In the genomic region with DNA sequence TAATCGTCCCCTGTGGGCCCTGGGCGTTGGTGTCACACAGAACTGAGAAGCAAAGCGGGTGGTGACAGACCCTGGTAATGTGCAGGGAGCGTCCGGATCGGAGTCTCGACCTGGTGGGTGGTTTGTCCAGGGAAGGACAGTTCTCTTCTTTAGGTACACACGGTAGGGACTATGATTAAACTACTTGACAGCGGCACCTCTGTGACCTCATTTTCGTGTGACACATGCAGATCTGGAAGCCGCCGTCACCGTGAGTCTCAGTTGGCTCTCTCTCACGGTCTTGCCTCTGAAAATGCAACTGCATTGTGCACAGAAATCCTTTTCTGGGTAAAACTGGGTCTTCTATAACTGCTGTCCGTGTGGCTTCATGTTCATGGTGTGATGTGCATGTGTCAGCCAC, we compare ENCODE assay signal across 22 cellular contexts. TPM values are rescaled to one million over a fixed set of nuclear protein-coding genes. Genes with fewer than 3 reads are reported as not detected.
DNase-seq lines count a peak whose midpoint lies in the region; ATAC-seq, FAIRE-seq and TF ChIP-seq lines count a peak whose summit lies in the region.
"Had no signal": no experiment of that assay in that cellular context is flagged by ENCODE, and none has a peak within 500 bp of the region (broad histone marks: within the 10 kb centered on the region; RNA-seq: fewer than 3 reads in every experiment).

No MANE protein-coding gene starts in this region.

- intact Hi-C loops in Right ventricle myocardium superior (cut with DNase I) = no loop called here
- intact Hi-C loops in left ventricle myocardium inferior (cut with micrococcal nuclease) = no loop called here

- H3K9me3 Mint-ChIP-seq in neural crest cell = no peaks in the 10 kb centered on the region
- H3K9me3 Mint-ChIP-seq: CD4-positive, CD25-positive, alpha-beta regulatory T cell; CD8-positive, alpha-beta memory T cell; GM23338 had no signal

- H3K4me3 ChIP-seq in left ventricle myocardium inferior (no peak overlapping the region), bronchial epithelial cell (ENCODE audit: low read depth, low read length) (no peak overlapping the region)
- H3K4me3 ChIP-seq: BLaER1 treated with 17β-estradiol and CSF1 and Interleukin-3, amounts not matched to agents 10 nM and 100 nM; GM23338 had no signal

- no peaks in the 10 kb centered on the region for H3K4me1 Mint-ChIP-seq in neural crest cell
- H3K4me1 Mint-ChIP-seq: CD4-positive, CD25-positive, alpha-beta regulatory T cell; GM23338 had no signal

- H3K27me3 Mint-ChIP-seq in neural crest cell (ENCODE audit: low read depth) = no peaks in the 10 kb centered on the region
- H3K27me3 Mint-ChIP-seq: B cell; CD4-positive, CD25-positive, alpha-beta regulatory T cell; CD8-positive, alpha-beta memory T cell had no signal

- H3K36me3 ChIP-seq in left ventricle myocardium inferior (peaks cover 90% of the 10 kb centered on the region), bronchial epithelial cell (ENCODE audit: control insufficient read depth, insufficient read depth, low read length) (peaks cover 40% of the 10 kb centered on the region)

- no peak overlapping the region for H3K4me3 Mint-ChIP-seq in neural crest cell
- H3K4me3 Mint-ChIP-seq: B cell; CD4-positive, CD25-positive, alpha-beta regulatory T cell; CD8-positive, alpha-beta memory T cell; GM23338 had no signal

- no peaks in the 10 kb centered on the region for H3K9me3 ChIP-seq in left ventricle myocardium inferior (replicated peaks)
- H3K9me3 ChIP-seq: BLaER1 treated with 17β-estradiol and CSF1 and Interleukin-3, amounts not matched to agents 10 nM and 100 nM had no signal

- peaks cover 69% of the 10 kb centered on the region for H3K4me1 ChIP-seq in left ventricle myocardium inferior

- peak overlapping the region; percentile 71 for H3K27ac Mint-ChIP-seq in neural crest cell (ENCODE audit: unreplicated experiment)
- H3K27ac Mint-ChIP-seq: B cell; CD4-positive, CD25-positive, alpha-beta regulatory T cell; GM23338 had no signal

- H3K36me3 Mint-ChIP-seq in neural crest cell (ENCODE audit: low read depth) = peaks cover 7% of the 10 kb centered on the region

- FAIRE-seq in bronchial epithelial cell (lab: Jason Lieb, UNC) = peak; percentile 7
- FAIRE-seq: G401.6, GM12892, H54, HTR-8/SVneo had no signal

- H3K27me3 ChIP-seq in left ventricle myocardium inferior (ENCODE audit: low read depth) (no peaks in the 10 kb centered on the region), bronchial epithelial cell (ENCODE audit: control insufficient read depth, insufficient read depth, low read length) (no peaks in the 10 kb centered on the region)
- H3K27me3 ChIP-seq: BLaER1 treated with 17β-estradiol and CSF1 and Interleukin-3, amounts not matched to agents 10 nM and 100 nM had no signal

- H3K27ac ChIP-seq in left ventricle myocardium inferior (replicated peaks) = no peak overlapping the region
- H3K27ac ChIP-seq: BLaER1 treated with 17β-estradiol and CSF1 and Interleukin-3, amounts not matched to agents 10 nM and 100 nM had no signal

- no peak for DNase-seq in Right ventricle myocardium superior
- DNase-seq in left ventricle myocardium inferior = no peak
- DNase-seq in bronchial epithelial cell (ENCODE audit: low read depth) = no peak
- no peak for DNase-seq in neural crest cell (ENCODE audit: low read depth, low spot score)
- DNase-seq in RKO (ENCODE audit: low spot score) = no peak
- DNase-seq in AG08396 (ENCODE audit: low spot score) = no peak
- DNase-seq: 8988T; CD4-positive, CD25-positive, alpha-beta regulatory T cell; CD8-positive, alpha-beta memory T cell; COR-L47; DMS 273 treated with DMSO at 0.1 percent for 48 hours; HCEC 1CT; IMR-90 had no signal

- ATAC-seq in Right ventricle myocardium superior (ENCODE audit: poor library complexity) (peak; percentile 2), HG02938 (IDR thresholded peaks at IDR 0.05; ENCODE audit: unreplicated experiment) (no peak), GM18498 (IDR thresholded peaks at IDR 0.05; ENCODE audit: unreplicated experiment) (no peak)
- ATAC-seq: GM23338 had no signal

- TF ChIP-seq CTCF in left ventricle myocardium inferior (IDR thresholded peaks at IDR 0.05; ENCODE audit: borderline replicate concordance) (no peak), bronchial epithelial cell (IDR thresholded peaks at IDR 0.05; ENCODE audit: insufficient read depth, low read length, severe bottlenecking) (no peak), neural crest cell (conservative IDR thresholded peaks at IDR 0.05) (no peak)

RNA-seq across cellular contexts. Expression of a gene that starts 32.1 kb away (rescaled TPM):
- total RNA-seq in Right ventricle myocardium superior (2.6 TPM), left ventricle myocardium inferior (4.1 TPM), bronchial epithelial cell (4.9 and 6.1 TPM in 2 replicates), neural crest cell (50.8 and 53.6 TPM in 2 replicates)

RNA-seq across cellular contexts. Expression of a gene that starts 32.5 kb away (rescaled TPM):
- total RNA-seq in Right ventricle myocardium superior (46.2 TPM), left ventricle myocardium inferior (50.5 TPM), bronchial epithelial cell (76.1 and 77.7 TPM in 2 replicates), neural crest cell (42.0 and 44.0 TPM in 2 replicates)

RNA-seq across cellular contexts. Expression of a gene that starts 54.1 kb away (rescaled TPM):
- total RNA-seq in Right ventricle myocardium superior (152 TPM), left ventricle myocardium inferior (137 TPM), bronchial epithelial cell (249 and 283 TPM in 2 replicates), neural crest cell (173 and 180 TPM in 2 replicates)
